ENCODE assay signal across 1 cellular context in the genomic region with DNA sequence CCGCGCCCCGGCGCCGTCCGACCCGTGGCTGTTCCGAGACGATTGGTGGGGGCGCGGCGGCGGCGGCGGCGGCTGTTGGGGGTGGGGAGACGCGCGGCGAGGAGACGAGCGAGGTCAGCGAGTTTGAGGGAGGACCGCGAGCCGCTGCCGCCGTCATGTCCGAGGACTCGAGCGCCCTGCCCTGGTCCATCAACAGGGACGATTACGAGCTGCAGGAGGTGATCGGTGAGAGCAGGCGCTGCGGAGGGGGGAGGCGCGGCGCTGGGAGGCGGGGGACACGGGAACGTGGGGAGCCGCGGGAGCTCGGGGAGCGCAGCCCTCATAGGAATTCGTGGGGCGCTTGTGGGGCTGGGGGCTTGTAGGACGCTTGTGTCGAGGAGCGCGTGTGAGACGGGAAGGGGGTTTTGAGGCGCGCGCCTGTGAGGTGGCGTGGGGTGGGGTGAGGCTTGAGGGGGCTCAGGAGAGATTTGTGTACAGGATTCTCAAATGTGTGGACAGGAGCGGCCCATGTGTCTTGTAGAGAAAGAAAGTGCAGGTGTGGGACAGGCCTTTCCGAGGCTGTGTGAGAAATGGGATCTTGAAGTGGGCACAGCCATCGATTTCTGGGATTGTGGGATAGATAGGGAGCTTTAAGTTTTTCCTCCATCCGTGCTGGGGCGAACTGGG.
TF ChIP-seq lines count a peak whose summit lies in the region.

No MANE protein-coding gene starts in this region.

TF ChIP-seq in HepG2, 621 proteins besides CTCF, POLR2A, EP300 and RAD21 (continued from another document and continues in another):
- TF ChIP-seq, protein P1, sequence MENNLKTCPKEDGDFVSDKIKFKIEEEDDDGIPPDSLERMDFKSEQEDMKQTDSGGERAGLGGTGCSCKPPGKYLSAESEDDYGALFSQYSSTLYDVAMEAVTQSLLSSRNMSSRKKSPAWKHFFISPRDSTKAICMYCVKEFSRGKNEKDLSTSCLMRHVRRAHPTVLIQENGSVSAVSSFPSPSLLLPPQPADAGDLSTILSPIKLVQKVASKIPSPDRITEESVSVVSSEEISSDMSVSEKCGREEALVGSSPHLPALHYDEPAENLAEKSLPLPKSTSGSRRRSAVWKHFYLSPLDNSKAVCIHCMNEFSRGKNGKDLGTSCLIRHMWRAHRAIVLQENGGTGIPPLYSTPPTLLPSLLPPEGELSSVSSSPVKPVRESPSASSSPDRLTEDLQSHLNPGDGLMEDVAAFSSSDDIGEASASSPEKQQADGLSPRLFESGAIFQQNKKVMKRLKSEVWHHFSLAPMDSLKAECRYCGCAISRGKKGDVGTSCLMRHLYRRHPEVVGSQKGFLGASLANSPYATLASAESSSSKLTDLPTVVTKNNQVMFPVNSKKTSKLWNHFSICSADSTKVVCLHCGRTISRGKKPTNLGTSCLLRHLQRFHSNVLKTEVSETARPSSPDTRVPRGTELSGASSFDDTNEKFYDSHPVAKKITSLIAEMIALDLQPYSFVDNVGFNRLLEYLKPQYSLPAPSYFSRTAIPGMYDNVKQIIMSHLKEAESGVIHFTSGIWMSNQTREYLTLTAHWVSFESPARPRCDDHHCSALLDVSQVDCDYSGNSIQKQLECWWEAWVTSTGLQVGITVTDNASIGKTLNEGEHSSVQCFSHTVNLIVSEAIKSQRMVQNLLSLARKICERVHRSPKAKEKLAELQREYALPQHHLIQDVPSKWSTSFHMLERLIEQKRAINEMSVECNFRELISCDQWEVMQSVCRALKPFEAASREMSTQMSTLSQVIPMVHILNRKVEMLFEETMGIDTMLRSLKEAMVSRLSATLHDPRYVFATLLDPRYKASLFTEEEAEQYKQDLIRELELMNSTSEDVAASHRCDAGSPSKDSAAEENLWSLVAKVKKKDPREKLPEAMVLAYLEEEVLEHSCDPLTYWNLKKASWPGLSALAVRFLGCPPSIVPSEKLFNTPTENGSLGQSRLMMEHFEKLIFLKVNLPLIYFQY (CRISPR knock-in tag; IDR thresholded peaks at IDR 0.05; ENCODE audit: borderline replicate concordance), result no peak
- TF ChIP-seq FOXJ3 (CRISPR knock-in tag; IDR thresholded peaks at IDR 0.05; ENCODE audit: borderline replicate concordance) (no peak), ZNF746 (CRISPR knock-in tag; IDR thresholded peaks at IDR 0.05) (peak; percentile 10; the same call in 1 of the 2 replicates), ZNF607 (CRISPR knock-in tag; IDR thresholded peaks at IDR 0.05; ENCODE audit: borderline replicate concordance) (no peak), CHCHD3 (CRISPR knock-in tag; IDR thresholded peaks at IDR 0.05) (peak; percentile 7; the same call in 1 of the 2 replicates), KAT7 (CRISPR knock-in tag; IDR thresholded peaks at IDR 0.05; ENCODE audit: borderline replicate concordance) (0 out of 2 replicates have a peak, but pooled peaks have one; percentile 40), ZNF776 (CRISPR knock-in tag; IDR thresholded peaks at IDR 0.05) (peak; percentile 78; the same call in 1 of the 2 replicates), ZNF768 (CRISPR knock-in tag; IDR thresholded peaks at IDR 0.05) (peak; percentile 9; the same call in 1 of the 2 replicates), POGZ (CRISPR knock-in tag; IDR thresholded peaks at IDR 0.05) (0 out of 2 replicates have a peak, but pooled peaks have one; percentile 5), ZNF3 (CRISPR knock-in tag; IDR thresholded peaks at IDR 0.05) (no peak), ZNF766 (CRISPR knock-in tag; IDR thresholded peaks at IDR 0.05; ENCODE audit: borderline replicate concordance) (no peak), TSC22D2 (CRISPR knock-in tag; IDR thresholded peaks at IDR 0.05; ENCODE audit: borderline replicate concordance) (no peak), CCDC6 (CRISPR knock-in tag; IDR thresholded peaks at IDR 0.05) (peak; percentile 78), ZNF678 (CRISPR knock-in tag; IDR thresholded peaks at IDR 0.05) (0 out of 2 replicates have a peak, but pooled peaks have one; percentile 90), NRL (CRISPR knock-in tag; IDR thresholded peaks at IDR 0.05; ENCODE audit: borderline replicate concordance) (no peak), FOXK2 (IDR thresholded peaks at IDR 0.05) (no peak), ZNF296 (CRISPR knock-in tag; conservative IDR thresholded peaks at IDR 0.05) (no peak), FOXA1 (IDR thresholded peaks at IDR 0.05) (no peak), FOXA1 (CRISPR knock-in tag; IDR thresholded peaks at IDR 0.05) (no peak), ZNF20 (CRISPR knock-in tag; IDR thresholded peaks at IDR 0.05) (no peak), PLRG1 (conservative IDR thresholded peaks at IDR 0.05) (no peak), RAD51 (IDR thresholded peaks at IDR 0.05; ENCODE audit: borderline replicate concordance) (no peak), ZNF367 (CRISPR knock-in tag; IDR thresholded peaks at IDR 0.05; ENCODE audit: borderline replicate concordance) (no peak), ZNF431 (CRISPR knock-in tag; IDR thresholded peaks at IDR 0.05; ENCODE audit: borderline replicate concordance, low read depth) (0 out of 2 replicates have a peak, but pooled peaks have one; percentile 12), EEA1 (CRISPR knock-in tag; IDR thresholded peaks at IDR 0.05; ENCODE audit: borderline replicate concordance) (no peak)
- TF ChIP-seq, protein P2, sequence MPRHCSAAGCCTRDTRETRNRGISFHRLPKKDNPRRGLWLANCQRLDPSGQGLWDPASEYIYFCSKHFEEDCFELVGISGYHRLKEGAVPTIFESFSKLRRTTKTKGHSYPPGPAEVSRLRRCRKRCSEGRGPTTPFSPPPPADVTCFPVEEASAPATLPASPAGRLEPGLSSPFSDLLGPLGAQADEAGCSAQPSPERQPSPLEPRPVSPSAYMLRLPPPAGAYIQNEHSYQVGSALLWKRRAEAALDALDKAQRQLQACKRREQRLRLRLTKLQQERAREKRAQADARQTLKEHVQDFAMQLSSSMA (CRISPR knock-in tag; IDR thresholded peaks at IDR 0.05), result no peak
- TF ChIP-seq, protein P3, sequence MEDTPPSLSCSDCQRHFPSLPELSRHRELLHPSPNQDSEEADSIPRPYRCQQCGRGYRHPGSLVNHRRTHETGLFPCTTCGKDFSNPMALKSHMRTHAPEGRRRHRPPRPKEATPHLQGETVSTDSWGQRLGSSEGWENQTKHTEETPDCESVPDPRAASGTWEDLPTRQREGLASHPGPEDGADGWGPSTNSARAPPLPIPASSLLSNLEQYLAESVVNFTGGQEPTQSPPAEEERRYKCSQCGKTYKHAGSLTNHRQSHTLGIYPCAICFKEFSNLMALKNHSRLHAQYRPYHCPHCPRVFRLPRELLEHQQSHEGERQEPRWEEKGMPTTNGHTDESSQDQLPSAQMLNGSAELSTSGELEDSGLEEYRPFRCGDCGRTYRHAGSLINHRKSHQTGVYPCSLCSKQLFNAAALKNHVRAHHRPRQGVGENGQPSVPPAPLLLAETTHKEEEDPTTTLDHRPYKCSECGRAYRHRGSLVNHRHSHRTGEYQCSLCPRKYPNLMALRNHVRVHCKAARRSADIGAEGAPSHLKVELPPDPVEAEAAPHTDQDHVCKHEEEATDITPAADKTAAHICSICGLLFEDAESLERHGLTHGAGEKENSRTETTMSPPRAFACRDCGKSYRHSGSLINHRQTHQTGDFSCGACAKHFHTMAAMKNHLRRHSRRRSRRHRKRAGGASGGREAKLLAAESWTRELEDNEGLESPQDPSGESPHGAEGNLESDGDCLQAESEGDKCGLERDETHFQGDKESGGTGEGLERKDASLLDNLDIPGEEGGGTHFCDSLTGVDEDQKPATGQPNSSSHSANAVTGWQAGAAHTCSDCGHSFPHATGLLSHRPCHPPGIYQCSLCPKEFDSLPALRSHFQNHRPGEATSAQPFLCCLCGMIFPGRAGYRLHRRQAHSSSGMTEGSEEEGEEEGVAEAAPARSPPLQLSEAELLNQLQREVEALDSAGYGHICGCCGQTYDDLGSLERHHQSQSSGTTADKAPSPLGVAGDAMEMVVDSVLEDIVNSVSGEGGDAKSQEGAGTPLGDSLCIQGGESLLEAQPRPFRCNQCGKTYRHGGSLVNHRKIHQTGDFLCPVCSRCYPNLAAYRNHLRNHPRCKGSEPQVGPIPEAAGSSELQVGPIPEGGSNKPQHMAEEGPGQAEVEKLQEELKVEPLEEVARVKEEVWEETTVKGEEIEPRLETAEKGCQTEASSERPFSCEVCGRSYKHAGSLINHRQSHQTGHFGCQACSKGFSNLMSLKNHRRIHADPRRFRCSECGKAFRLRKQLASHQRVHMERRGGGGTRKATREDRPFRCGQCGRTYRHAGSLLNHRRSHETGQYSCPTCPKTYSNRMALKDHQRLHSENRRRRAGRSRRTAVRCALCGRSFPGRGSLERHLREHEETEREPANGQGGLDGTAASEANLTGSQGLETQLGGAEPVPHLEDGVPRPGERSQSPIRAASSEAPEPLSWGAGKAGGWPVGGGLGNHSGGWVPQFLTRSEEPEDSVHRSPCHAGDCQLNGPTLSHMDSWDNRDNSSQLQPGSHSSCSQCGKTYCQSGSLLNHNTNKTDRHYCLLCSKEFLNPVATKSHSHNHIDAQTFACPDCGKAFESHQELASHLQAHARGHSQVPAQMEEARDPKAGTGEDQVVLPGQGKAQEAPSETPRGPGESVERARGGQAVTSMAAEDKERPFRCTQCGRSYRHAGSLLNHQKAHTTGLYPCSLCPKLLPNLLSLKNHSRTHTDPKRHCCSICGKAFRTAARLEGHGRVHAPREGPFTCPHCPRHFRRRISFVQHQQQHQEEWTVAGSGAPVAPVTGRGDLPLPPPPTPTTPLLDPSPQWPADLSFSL (CRISPR knock-in tag; IDR thresholded peaks at IDR 0.05), result no peak
- TF ChIP-seq, protein P4, sequence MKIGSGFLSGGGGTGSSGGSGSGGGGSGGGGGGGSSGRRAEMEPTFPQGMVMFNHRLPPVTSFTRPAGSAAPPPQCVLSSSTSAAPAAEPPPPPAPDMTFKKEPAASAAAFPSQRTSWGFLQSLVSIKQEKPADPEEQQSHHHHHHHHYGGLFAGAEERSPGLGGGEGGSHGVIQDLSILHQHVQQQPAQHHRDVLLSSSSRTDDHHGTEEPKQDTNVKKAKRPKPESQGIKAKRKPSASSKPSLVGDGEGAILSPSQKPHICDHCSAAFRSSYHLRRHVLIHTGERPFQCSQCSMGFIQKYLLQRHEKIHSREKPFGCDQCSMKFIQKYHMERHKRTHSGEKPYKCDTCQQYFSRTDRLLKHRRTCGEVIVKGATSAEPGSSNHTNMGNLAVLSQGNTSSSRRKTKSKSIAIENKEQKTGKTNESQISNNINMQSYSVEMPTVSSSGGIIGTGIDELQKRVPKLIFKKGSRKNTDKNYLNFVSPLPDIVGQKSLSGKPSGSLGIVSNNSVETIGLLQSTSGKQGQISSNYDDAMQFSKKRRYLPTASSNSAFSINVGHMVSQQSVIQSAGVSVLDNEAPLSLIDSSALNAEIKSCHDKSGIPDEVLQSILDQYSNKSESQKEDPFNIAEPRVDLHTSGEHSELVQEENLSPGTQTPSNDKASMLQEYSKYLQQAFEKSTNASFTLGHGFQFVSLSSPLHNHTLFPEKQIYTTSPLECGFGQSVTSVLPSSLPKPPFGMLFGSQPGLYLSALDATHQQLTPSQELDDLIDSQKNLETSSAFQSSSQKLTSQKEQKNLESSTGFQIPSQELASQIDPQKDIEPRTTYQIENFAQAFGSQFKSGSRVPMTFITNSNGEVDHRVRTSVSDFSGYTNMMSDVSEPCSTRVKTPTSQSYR (CRISPR knock-in tag; IDR thresholded peaks at IDR 0.05; ENCODE audit: borderline replicate concordance), result 0 out of 2 replicates have a peak, but pooled peaks have one; percentile 11
- TF ChIP-seq, protein P5, sequence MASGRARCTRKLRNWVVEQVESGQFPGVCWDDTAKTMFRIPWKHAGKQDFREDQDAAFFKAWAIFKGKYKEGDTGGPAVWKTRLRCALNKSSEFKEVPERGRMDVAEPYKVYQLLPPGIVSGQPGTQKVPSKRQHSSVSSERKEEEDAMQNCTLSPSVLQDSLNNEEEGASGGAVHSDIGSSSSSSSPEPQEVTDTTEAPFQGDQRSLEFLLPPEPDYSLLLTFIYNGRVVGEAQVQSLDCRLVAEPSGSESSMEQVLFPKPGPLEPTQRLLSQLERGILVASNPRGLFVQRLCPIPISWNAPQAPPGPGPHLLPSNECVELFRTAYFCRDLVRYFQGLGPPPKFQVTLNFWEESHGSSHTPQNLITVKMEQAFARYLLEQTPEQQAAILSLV (CRISPR knock-in tag; IDR thresholded peaks at IDR 0.05; ENCODE audit: borderline replicate concordance), result peak; percentile 46; the same call in 1 of the 2 replicates
- TF ChIP-seq, protein P6, sequence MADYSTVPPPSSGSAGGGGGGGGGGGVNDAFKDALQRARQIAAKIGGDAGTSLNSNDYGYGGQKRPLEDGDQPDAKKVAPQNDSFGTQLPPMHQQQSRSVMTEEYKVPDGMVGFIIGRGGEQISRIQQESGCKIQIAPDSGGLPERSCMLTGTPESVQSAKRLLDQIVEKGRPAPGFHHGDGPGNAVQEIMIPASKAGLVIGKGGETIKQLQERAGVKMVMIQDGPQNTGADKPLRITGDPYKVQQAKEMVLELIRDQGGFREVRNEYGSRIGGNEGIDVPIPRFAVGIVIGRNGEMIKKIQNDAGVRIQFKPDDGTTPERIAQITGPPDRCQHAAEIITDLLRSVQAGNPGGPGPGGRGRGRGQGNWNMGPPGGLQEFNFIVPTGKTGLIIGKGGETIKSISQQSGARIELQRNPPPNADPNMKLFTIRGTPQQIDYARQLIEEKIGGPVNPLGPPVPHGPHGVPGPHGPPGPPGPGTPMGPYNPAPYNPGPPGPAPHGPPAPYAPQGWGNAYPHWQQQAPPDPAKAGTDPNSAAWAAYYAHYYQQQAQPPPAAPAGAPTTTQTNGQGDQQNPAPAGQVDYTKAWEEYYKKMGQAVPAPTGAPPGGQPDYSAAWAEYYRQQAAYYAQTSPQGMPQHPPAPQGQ (CRISPR knock-in tag; IDR thresholded peaks at IDR 0.05; ENCODE audit: borderline replicate concordance), result no peak
- TF ChIP-seq, protein P7, sequence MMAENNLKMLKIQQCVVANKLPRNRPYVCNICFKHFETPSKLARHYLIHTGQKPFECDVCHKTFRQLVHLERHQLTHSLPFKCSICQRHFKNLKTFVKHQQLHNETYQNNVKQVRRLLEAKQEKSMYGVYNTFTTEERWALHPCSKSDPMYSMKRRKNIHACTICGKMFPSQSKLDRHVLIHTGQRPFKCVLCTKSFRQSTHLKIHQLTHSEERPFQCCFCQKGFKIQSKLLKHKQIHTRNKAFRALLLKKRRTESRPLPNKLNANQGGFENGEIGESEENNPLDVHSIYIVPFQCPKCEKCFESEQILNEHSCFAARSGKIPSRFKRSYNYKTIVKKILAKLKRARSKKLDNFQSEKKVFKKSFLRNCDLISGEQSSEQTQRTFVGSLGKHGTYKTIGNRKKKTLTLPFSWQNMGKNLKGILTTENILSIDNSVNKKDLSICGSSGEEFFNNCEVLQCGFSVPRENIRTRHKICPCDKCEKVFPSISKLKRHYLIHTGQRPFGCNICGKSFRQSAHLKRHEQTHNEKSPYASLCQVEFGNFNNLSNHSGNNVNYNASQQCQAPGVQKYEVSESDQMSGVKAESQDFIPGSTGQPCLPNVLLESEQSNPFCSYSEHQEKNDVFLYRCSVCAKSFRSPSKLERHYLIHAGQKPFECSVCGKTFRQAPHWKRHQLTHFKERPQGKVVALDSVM (CRISPR knock-in tag; IDR thresholded peaks at IDR 0.05), result no peak
- TF ChIP-seq, protein P8, sequence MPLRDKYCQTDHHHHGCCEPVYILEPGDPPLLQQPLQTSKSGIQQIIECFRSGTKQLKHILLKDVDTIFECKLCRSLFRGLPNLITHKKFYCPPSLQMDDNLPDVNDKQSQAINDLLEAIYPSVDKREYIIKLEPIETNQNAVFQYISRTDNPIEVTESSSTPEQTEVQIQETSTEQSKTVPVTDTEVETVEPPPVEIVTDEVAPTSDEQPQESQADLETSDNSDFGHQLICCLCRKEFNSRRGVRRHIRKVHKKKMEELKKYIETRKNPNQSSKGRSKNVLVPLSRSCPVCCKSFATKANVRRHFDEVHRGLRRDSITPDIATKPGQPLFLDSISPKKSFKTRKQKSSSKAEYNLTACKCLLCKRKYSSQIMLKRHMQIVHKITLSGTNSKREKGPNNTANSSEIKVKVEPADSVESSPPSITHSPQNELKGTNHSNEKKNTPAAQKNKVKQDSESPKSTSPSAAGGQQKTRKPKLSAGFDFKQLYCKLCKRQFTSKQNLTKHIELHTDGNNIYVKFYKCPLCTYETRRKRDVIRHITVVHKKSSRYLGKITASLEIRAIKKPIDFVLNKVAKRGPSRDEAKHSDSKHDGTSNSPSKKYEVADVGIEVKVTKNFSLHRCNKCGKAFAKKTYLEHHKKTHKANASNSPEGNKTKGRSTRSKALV (CRISPR knock-in tag; IDR thresholded peaks at IDR 0.05), result no peak
